9 cellular contexts compared by ENCODE assay signal in genomic region chr2:86036790-86037138, GRCh38.
DNase-seq lines count a peak whose midpoint lies in the region; ATAC-seq, FAIRE-seq and TF ChIP-seq lines count a peak whose summit lies in the region.
"Had no signal": no experiment of that assay in that cellular context is flagged by ENCODE, and none has a peak within 500 bp of the region (broad histone marks: within the 10 kb centered on the region; RNA-seq: fewer than 3 reads in every experiment).

No MANE protein-coding gene starts in this region.

- H3K4me1 ChIP-seq in left ventricle myocardium inferior (peaks cover 63% of the 10 kb centered on the region), skeletal muscle satellite cell (ENCODE audit: control insufficient read depth, insufficient read depth, low read length) (peaks cover 37% of the 10 kb centered on the region)

- POLR2A ChIA-PET in activated CD4-positive, alpha-beta memory T cell treated with anti-CD3 and anti-CD28 coated beads for 36 hours (lab: Charles Lee), result interaction anchor here (0.8 to 3.0 kb wide), 6 partner anchors 37 to 209 kb away, joined by 3 to 16 read pairs (median 6); partner anchors contain the start of gene ST3GAL5
- POLR2A ChIA-PET in GM10248 (lab: Yijun Ruan, JAX), result interaction anchor here (1.4 kb wide), 1 partner anchor 69 kb away, joined by 4 read pairs; the partner anchor contains the start of gene POLR1A

- peak overlapping the region; percentile 20 for H3K4me3 ChIP-seq in left ventricle myocardium inferior
- no peak overlapping the region for H3K4me3 ChIP-seq in skeletal muscle satellite cell (ENCODE audit: low read length)

- TF ChIP-seq POLR2A in GM12892 (IDR thresholded peaks at IDR 0.05; ENCODE audit: low read depth, low read length), result no peak

- DNase-seq in GM12892 (ENCODE audit: insufficient read length), result no peak
- no peak for DNase-seq in activated CD4-positive, alpha-beta memory T cell treated with anti-CD3 and anti-CD28 coated beads for 36 hours
- no peak for DNase-seq in left ventricle myocardium inferior
- DNase-seq in GM10248 (ENCODE audit: extremely low spot score), result no peak
- DNase-seq in RPMI8226, result no peak
- DNase-seq in NCI-H774 (lab: John Stamatoyannopoulos, UW), result no peak
- DNase-seq: H9 had no signal

- H3K9me3 Mint-ChIP-seq in activated CD4-positive, alpha-beta memory T cell treated with anti-CD3 and anti-CD28 coated beads for 36 hours, result no peaks in the 10 kb centered on the region
- H3K9me3 Mint-ChIP-seq: H9 had no signal

- CTCF ChIA-PET in activated CD4-positive, alpha-beta memory T cell treated with anti-CD3 and anti-CD28 coated beads for 36 hours (lab: Charles Lee), result interaction anchor here (0.7 to 11.3 kb wide), 14 partner anchors 20 to 1111 kb away, joined by 3 to 137 read pairs (median 4); partner anchors contain the start of genes PTCD3 and ST3GAL5
- CTCF ChIA-PET in GM10248 (lab: Yijun Ruan, JAX), result interaction anchor here (0.9 to 4.6 kb wide), 20 partner anchors 8 to 399 kb away, joined by 3 to 33 read pairs (median 4); partner anchors contain the start of gene ST3GAL5

- H3K4me2 ChIP-seq in skeletal muscle satellite cell (ENCODE audit: low read length), result peak overlapping the region; percentile 68

- peak overlapping the region; percentile 76 for H3K9ac ChIP-seq in skeletal muscle satellite cell (ENCODE audit: low read depth, low read length)

- peak overlapping the region; percentile 92 for H3K27ac Mint-ChIP-seq in activated CD4-positive, alpha-beta memory T cell treated with anti-CD3 and anti-CD28 coated beads for 36 hours

- H3K9me3 ChIP-seq in left ventricle myocardium inferior (replicated peaks) (no peaks in the 10 kb centered on the region), skeletal muscle satellite cell (replicated peaks; ENCODE audit: low read length) (no peaks in the 10 kb centered on the region)

- H3K4me3 Mint-ChIP-seq in activated CD4-positive, alpha-beta memory T cell treated with anti-CD3 and anti-CD28 coated beads for 36 hours, result peak overlapping the region; percentile 51
- H3K4me3 Mint-ChIP-seq: H9 had no signal

- no peak for ATAC-seq in GM19463 (IDR thresholded peaks at IDR 0.05; ENCODE audit: unreplicated experiment)

- FAIRE-seq in GM12892 (lab: Jason Lieb, UNC), result peak; percentile 54

- H3K36me3 Mint-ChIP-seq in activated CD4-positive, alpha-beta memory T cell treated with anti-CD3 and anti-CD28 coated beads for 36 hours, result peaks cover 66% of the 10 kb centered on the region

- peak overlapping the region; percentile 94 for H3K27ac ChIP-seq in left ventricle myocardium inferior (replicated peaks)

- intact Hi-C loops in activated CD4-positive, alpha-beta memory T cell treated with anti-CD3 and anti-CD28 coated beads for 36 hours (cut with micrococcal nuclease), result loop anchor here (1.0 to 10.0 kb wide), 8 partner anchors 37 to 526 kb away; partner anchors contain the start of genes ATOH8, CHMP3, IMMT and KDM3A
- intact Hi-C loops in left ventricle myocardium inferior (cut with micrococcal nuclease), result no loop called here

- peaks cover 40% of the 10 kb centered on the region for H3K36me3 ChIP-seq in left ventricle myocardium inferior
- peaks cover 65% of the 10 kb centered on the region for H3K36me3 ChIP-seq in skeletal muscle satellite cell (ENCODE audit: insufficient read depth, low read length)

- H3K27me3 ChIP-seq in left ventricle myocardium inferior (ENCODE audit: low read depth), result no peaks in the 10 kb centered on the region
- no peaks in the 10 kb centered on the region for H3K27me3 ChIP-seq in skeletal muscle satellite cell (ENCODE audit: control insufficient read depth, insufficient read depth, low read length)

- no peaks in the 10 kb centered on the region for H3K27me3 Mint-ChIP-seq in activated CD4-positive, alpha-beta memory T cell treated with anti-CD3 and anti-CD28 coated beads for 36 hours

- no peak for TF ChIP-seq CTCF in left ventricle myocardium inferior (IDR thresholded peaks at IDR 0.05; ENCODE audit: borderline replicate concordance)
- TF ChIP-seq CTCF in GM10248 (IDR thresholded peaks at IDR 0.05; ENCODE audit: control extremely low read depth, extremely low read depth, low read depth, missing control alignments), result no peak

- peaks cover 74% of the 10 kb centered on the region for H3K4me1 Mint-ChIP-seq in activated CD4-positive, alpha-beta memory T cell treated with anti-CD3 and anti-CD28 coated beads for 36 hours (ENCODE audit: low read depth)
